7 cellular contexts compared by ENCODE assay signal in genomic region chr4:143381171-143382118, GRCh38.
DNase-seq lines count a peak whose midpoint lies in the region; ATAC-seq and TF ChIP-seq lines count a peak whose summit lies in the region.

No MANE protein-coding gene starts in this region.

- H3K4me3 ChIP-seq in astrocyte of the spinal cord (ENCODE audit: low read depth, low read length) = no peak overlapping the region

- TF ChIP-seq CTCF in astrocyte of the spinal cord (IDR thresholded peaks at IDR 0.05; ENCODE audit: low read depth, low read length) = no peak

- DNase-seq in astrocyte of the spinal cord (ENCODE audit: low read depth, low spot score) = peak; percentile 93
- peak; percentile 92 for DNase-seq in kidney tubule cell (ENCODE audit: low spot score)
- DNase-seq in substantia nigra (lab: John Stamatoyannopoulos, UW) = peak in 39 of 49 donors; percentile 8 to 67 (median 33)
- DNase-seq in activated CD4-positive, alpha-beta T cell treated with anti-CD3 and anti-CD28 coated beads for 4 hours = no peak
- no peak for DNase-seq in KBM-7

- in situ Hi-C loops in astrocyte of the spinal cord (cut with HindIII; ENCODE audit: low sequenced_read_pairs) = no loop called here
- in situ Hi-C loops in KBM-7 (cut with MboI; ENCODE audit: low pct_unique_long_range_greater_than_20kb, low sequenced_read_pairs) = no loop called here

- H3K27ac ChIP-seq in substantia nigra (ENCODE audit: low read depth, low read length, poor library complexity, severe bottlenecking) = peak overlapping the region; percentile 85

- ATAC-seq in GM19324 (IDR thresholded peaks at IDR 0.05; ENCODE audit: low FRiP score, unreplicated experiment) (peak; percentile 53), HG03159 (IDR thresholded peaks at IDR 0.05; ENCODE audit: unreplicated experiment) (peak; percentile 50)

Comparison
In these comparisons a context has a peak if more than half of its experiments do, and no peak if none do; other contexts are left out.
1. DNase-seq: peak in astrocyte of the spinal cord (single experiment), kidney tubule cell (single experiment) and substantia nigra (39 of 49); none in activated CD4-positive, alpha-beta T cell treated with anti-CD3 and anti-CD28 coated beads for 4 hours (0 of 2) and KBM-7 (single experiment).